In genomic region chr2:83103602-83104001, GRCh38 we compare ENCODE assay signal across 13 cellular contexts.
A peak's percentile ranks its signal among the peaks of the same experiment; 100 is the strongest.
DNase-seq lines count a peak whose midpoint lies in the region; ATAC-seq and TF ChIP-seq lines count a peak whose summit lies in the region.
"Had no signal": no experiment of that assay in that cellular context is flagged by ENCODE, and none has a peak within 500 bp of the region (broad histone marks: within the 10 kb centered on the region; RNA-seq: fewer than 3 reads in every experiment).

No MANE protein-coding gene starts in this region.

- DNase-seq in AG08395 (ENCODE audit: low spot score) = peak; percentile 31
- DNase-seq in HS-5 (ENCODE audit: low read depth) = peak; percentile 93
- peak; percentile 88 for DNase-seq in choroid plexus epithelial cell (ENCODE audit: low read depth)
- DNase-seq in kidney glomerular epithelial cell (lab: John Stamatoyannopoulos, UW) = peak; percentile 91
- DNase-seq in T-helper 17 cell = no peak
- no peak for DNase-seq in mucosa of gallbladder (ENCODE audit: low spot score)
- DNase-seq in GM10266 (ENCODE audit: extremely low spot score) = no peak
- DNase-seq: aorta; naive thymus-derived CD8-positive, alpha-beta T cell; NCI-H510A treated with DMSO at 0.1 percent for 48 hours; uterus had no signal

- H3K36me3 Mint-ChIP-seq in T-helper 17 cell (ENCODE audit: low read depth) = no peaks in the 10 kb centered on the region
- H3K36me3 Mint-ChIP-seq: CD14-positive monocyte; naive thymus-derived CD8-positive, alpha-beta T cell had no signal

- no peak overlapping the region for H3K4me3 Mint-ChIP-seq in T-helper 17 cell
- H3K4me3 Mint-ChIP-seq: CD14-positive monocyte; naive thymus-derived CD8-positive, alpha-beta T cell had no signal

- H3K27me3 Mint-ChIP-seq in T-helper 17 cell = no peaks in the 10 kb centered on the region
- H3K27me3 Mint-ChIP-seq: naive thymus-derived CD8-positive, alpha-beta T cell had no signal

- ATAC-seq in T-helper 17 cell (no peak), HG02642 (IDR thresholded peaks at IDR 0.05; ENCODE audit: poor library complexity, unreplicated experiment) (no peak)
- ATAC-seq: naive thymus-derived CD8-positive, alpha-beta T cell had no signal

- H3K4me3 ChIP-seq in choroid plexus epithelial cell (ENCODE audit: low read depth, low read length) = no peak overlapping the region
- H3K4me3 ChIP-seq: uterus had no signal

- H3K4me1 Mint-ChIP-seq in T-helper 17 cell = no peaks in the 10 kb centered on the region
- H3K4me1 Mint-ChIP-seq: CD14-positive monocyte; naive thymus-derived CD8-positive, alpha-beta T cell had no signal

- H3K27ac Mint-ChIP-seq in T-helper 17 cell = no peak overlapping the region
- H3K27ac Mint-ChIP-seq: CD14-positive monocyte; naive thymus-derived CD8-positive, alpha-beta T cell had no signal

- no peaks in the 10 kb centered on the region for H3K9me3 ChIP-seq in T-helper 17 cell (ENCODE audit: control insufficient read depth, low read length, poor library complexity, severe bottlenecking)
- H3K9me3 ChIP-seq: uterus had no signal

- no peak for TF ChIP-seq CTCF in choroid plexus epithelial cell (conservative IDR thresholded peaks at IDR 0.05; ENCODE audit: low read depth, low read length)
- no peak for TF ChIP-seq CTCF in GM10266 (IDR thresholded peaks at IDR 0.05; ENCODE audit: control insufficient read depth, insufficient read depth, low read depth, missing control alignments)

Comparison
In these comparisons a context has a peak if more than half of its experiments do, and no peak if none do; other contexts are left out.
1. DNase-seq: peak in AG08395 (single experiment), HS-5 (single experiment), choroid plexus epithelial cell (single experiment) and kidney glomerular epithelial cell (single experiment); none in T-helper 17 cell (0 of 3), mucosa of gallbladder (single experiment) and GM10266 (single experiment).